In genomic region chr15:37880009-37880834, GRCh38 we compare ENCODE assay signal across 8 cellular contexts. TPM values are rescaled to one million over a fixed set of nuclear protein-coding genes. Genes with fewer than 3 reads are reported as not detected.
A peak's percentile ranks its signal among the peaks of the same experiment; 100 is the strongest.
DNase-seq lines count a peak whose midpoint lies in the region; ATAC-seq, FAIRE-seq and TF ChIP-seq lines count a peak whose summit lies in the region.

No MANE protein-coding gene starts in this region.

- ATAC-seq in GM21825 (IDR thresholded peaks at IDR 0.05; ENCODE audit: unreplicated experiment), result no peak

- no peak for FAIRE-seq in bronchial epithelial cell (lab: Jason Lieb, UNC)

- peaks cover 25% of the 10 kb centered on the region for H3K4me1 ChIP-seq in BE2C

- DNase-seq in BE2C (peak; percentile 43), GM20000 (ENCODE audit: low spot score) (peak; percentile 6), NCI-H524 (lab: John Stamatoyannopoulos, UW) (peak; percentile 59 to 86), bronchial epithelial cell (ENCODE audit: low read depth) (peak; percentile 56), lung microvascular endothelial cell (ENCODE audit: low read depth in 2 of 2) (peak; percentile 65 to 71), epidermal melanocyte (ENCODE audit: insufficient read length, low spot score) (no peak), 8988T (no peak)

- H3K9me3 ChIP-seq in BE2C, result no peaks in the 10 kb centered on the region

- peak; percentile 90 for TF ChIP-seq CTCF in BE2C (IDR thresholded peaks at IDR 0.05; ENCODE audit: low read depth, low read length)
- peak; percentile 7 for TF ChIP-seq CTCF in GM20000 (IDR thresholded peaks at IDR 0.05; ENCODE audit: extremely low read depth, missing control alignments)
- TF ChIP-seq CTCF in bronchial epithelial cell (IDR thresholded peaks at IDR 0.05; ENCODE audit: insufficient read depth, low read length, severe bottlenecking), result peak; percentile 64

- H3K4me3 ChIP-seq in BE2C (ENCODE audit: low read depth, low read length) (peak overlapping the region; percentile 17), bronchial epithelial cell (ENCODE audit: low read depth, low read length) (no peak overlapping the region)

- H3K36me3 ChIP-seq in BE2C, result no peaks in the 10 kb centered on the region
- H3K36me3 ChIP-seq in bronchial epithelial cell (ENCODE audit: control insufficient read depth, insufficient read depth, low read length), result no peaks in the 10 kb centered on the region

- H3K27me3 ChIP-seq in BE2C, result no peaks in the 10 kb centered on the region
- peaks cover 8% of the 10 kb centered on the region for H3K27me3 ChIP-seq in bronchial epithelial cell (ENCODE audit: control insufficient read depth, insufficient read depth, low read length)

RNA-seq across cellular contexts. Expression of gene TMCO5A, which starts 54.2 kb away (rescaled TPM):
- polyA plus RNA-seq in BE2C (2012; ENCODE audit: insufficient read depth, insufficient read length, low read depth), result not detected
- total RNA-seq in bronchial epithelial cell, result not detected in 2 replicates
- not detected in 2 replicates for total RNA-seq in lung microvascular endothelial cell

Comparison
In these comparisons a context has a peak if more than half of its experiments do, and no peak if none do; other contexts are left out.
1. DNase-seq: peak in BE2C (single experiment), GM20000 (single experiment), NCI-H524 (2 of 2), bronchial epithelial cell (single experiment) and lung microvascular endothelial cell (2 of 2); none in epidermal melanocyte (single experiment) and 8988T (single experiment).
2. CTCF ChIP-seq: peak in every context shown above with its lines; median percentile 90 in BE2C; 64 in bronchial epithelial cell; 7 in GM20000.